In the genomic region with DNA sequence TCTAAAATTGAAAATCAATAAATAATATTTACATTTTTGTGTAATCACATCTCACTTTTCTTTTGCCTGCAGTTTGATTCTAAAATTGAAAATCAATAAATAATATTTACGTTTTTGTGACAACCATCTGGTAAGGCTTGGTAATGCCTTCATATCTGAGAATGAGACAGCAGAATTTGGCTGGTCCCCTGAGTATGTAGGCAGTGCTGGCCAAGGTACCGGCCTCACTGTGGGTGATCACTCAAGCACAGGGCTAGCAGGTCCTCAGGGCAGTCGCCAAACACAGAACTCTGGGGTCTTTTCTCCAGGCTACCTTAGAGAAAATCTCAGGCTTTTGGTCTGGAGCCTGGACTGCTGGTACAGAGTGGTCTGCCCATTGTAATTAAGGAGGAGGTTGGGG, we compare ENCODE assay signal across 31 cellular contexts. TPM values are rescaled to one million over a fixed set of nuclear protein-coding genes. Genes with fewer than 3 reads are reported as not detected.
"Had no signal": no experiment of that assay in that cellular context is flagged by ENCODE, and none has a peak within 500 bp of the region (broad histone marks: within the 10 kb centered on the region; RNA-seq: fewer than 3 reads in every experiment).

No MANE protein-coding gene starts in this region.

- ATAC-seq: activated CD4-positive, CD25-positive, alpha-beta regulatory T cell treated with anti-CD3 and anti-CD28 coated beads, Interleukin-2, amount 50 U/mL, for 24 hours; esophagus mucosa; foreskin keratinocyte; naive thymus-derived CD4-positive, alpha-beta T cell; pancreas had no signal

- H3K27me3 ChIP-seq: foreskin keratinocyte, heart right ventricle, pancreas, spleen, suprapubic skin, tibial nerve had no signal

- H3K4me1 ChIP-seq: heart right ventricle, left ventricle myocardium inferior, pancreas, prostate gland, suprapubic skin, tibial nerve had no signal

- DNase-seq: activated CD4-positive, alpha-beta T cell treated with anti-CD3 and anti-CD28 coated beads for 48 hours; activated CD4-positive, alpha-beta T cell treated with anti-CD3 and anti-CD28 coated beads, Interleukin-2, amount 50 U/mL, for 48 hours; activated CD8-positive, alpha-beta memory T cell treated with anti-CD3 and anti-CD28 coated beads for 24 hours; activated gamma-delta T cell; activated naive CD4-positive, alpha-beta T cell treated with anti-CD3 and anti-CD28 coated beads, Interleukin-2, amount 10 ng/mL, durations not matched to agents 7 days and 5 days; amniotic stem cell; caudate nucleus; cortex of kidney; foreskin keratinocyte; heart right ventricle; left ventricle myocardium inferior; mammary epithelial cell; midbrain; naive thymus-derived CD4-positive, alpha-beta T cell; pancreas; spleen; stimulated activated naive CD4-positive, alpha-beta T cell had no signal

- H3K4me3 ChIP-seq: heart right ventricle, left ventricle myocardium inferior, pancreas, prostate gland, spleen, suprapubic skin, tibial nerve had no signal

- H3K9me3 ChIP-seq: heart right ventricle, left ventricle myocardium inferior, pancreas, prostate gland, spleen, suprapubic skin, tibial nerve had no signal

- FAIRE-seq: astrocyte, endothelial cell of umbilical vein, pancreas, TTC549 had no signal

- H3K36me3 ChIP-seq: pancreas, prostate gland, spleen, tibial nerve had no signal

- H3K27ac ChIP-seq: foreskin keratinocyte, heart right ventricle, left ventricle myocardium inferior, pancreas, prostate gland, spleen, suprapubic skin, tibial nerve, VCaP had no signal

RNA-seq across cellular contexts. Expression of gene RTP3, which starts 26.2 kb away (rescaled TPM):
- total RNA-seq: activated T-helper 1 cell treated with anti-CD3 and anti-CD28 coated beads, Interleukin-12 subunit alpha, Interleukin-12 subunit beta, Interleukin-2, Interleukin-4 antibody, amounts not matched to agents 30 ng/mL and 10 ng/mL and 1 ng/mL, durations not matched to agents 14 hours and 24 hours and 36 hours; astrocyte; chondrocyte; endothelial cell of umbilical vein; esophagus mucosa; foreskin keratinocyte; glomerular endothelial cell; heart right ventricle; left ventricle myocardium inferior; mammary epithelial cell; naive thymus-derived CD4-positive, alpha-beta T cell; pancreas; spleen; suprapubic skin; T-helper 1 cell treated with Interleukin-12 subunit alpha and Interleukin-12 subunit beta and Interleukin-4 antibody, amounts not matched to agents 30 ng/mL and 1 ng/mL, for 36 hours; tibial nerve had no signal
- polyA plus RNA-seq: foreskin keratinocyte; heart right ventricle; mammary epithelial cell; naive thymus-derived CD4-positive, alpha-beta T cell; neural cell; pancreas; spleen had no signal

RNA-seq across cellular contexts. Expression of gene LRRC2, which starts 42.1 kb away (rescaled TPM):
- total RNA-seq: activated T-helper 1 cell treated with anti-CD3 and anti-CD28 coated beads, Interleukin-12 subunit alpha, Interleukin-12 subunit beta, Interleukin-2, Interleukin-4 antibody, amounts not matched to agents 30 ng/mL and 10 ng/mL and 1 ng/mL, durations not matched to agents 14 hours and 24 hours and 36 hours had no signal
- polyA plus RNA-seq: neural cell had no signal

RNA-seq across cellular contexts. Expression of gene LTF, which starts 59.3 kb away (rescaled TPM):
- total RNA-seq: activated T-helper 1 cell treated with anti-CD3 and anti-CD28 coated beads, Interleukin-12 subunit alpha, Interleukin-12 subunit beta, Interleukin-2, Interleukin-4 antibody, amounts not matched to agents 30 ng/mL and 10 ng/mL and 1 ng/mL, durations not matched to agents 14 hours and 24 hours and 36 hours; astrocyte; chondrocyte; endothelial cell of umbilical vein; foreskin keratinocyte; glomerular endothelial cell; T-helper 1 cell treated with Interleukin-12 subunit alpha and Interleukin-12 subunit beta and Interleukin-4 antibody, amounts not matched to agents 30 ng/mL and 1 ng/mL, for 36 hours had no signal
- polyA plus RNA-seq: endothelial cell of umbilical vein; foreskin keratinocyte; naive thymus-derived CD4-positive, alpha-beta T cell; neural cell had no signal
